7 cellular contexts compared by ENCODE assay signal in the genomic region with DNA sequence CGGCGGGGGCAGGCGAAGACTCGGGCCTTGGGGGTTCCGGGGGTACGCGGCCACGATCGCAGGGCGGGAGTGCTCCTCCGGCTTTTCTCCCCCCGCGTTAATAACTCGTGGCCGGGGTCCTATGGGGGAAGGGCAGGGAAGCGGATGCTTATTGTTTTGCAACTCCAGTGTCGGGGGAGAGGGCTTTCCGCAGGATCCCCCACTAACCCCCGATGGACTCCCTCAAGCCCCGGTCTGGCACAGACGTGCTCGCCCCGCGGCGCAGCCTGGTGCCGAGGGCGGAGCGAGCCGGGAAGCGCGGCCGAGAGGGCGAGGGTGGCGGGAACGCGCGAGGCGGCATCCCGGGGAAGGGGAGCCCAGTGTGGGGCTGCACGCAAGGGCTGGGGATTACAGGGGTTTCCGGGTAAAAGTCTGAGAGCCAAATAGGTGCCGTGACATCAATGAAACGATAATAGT. TPM values are rescaled to one million over a fixed set of nuclear protein-coding genes. Genes with fewer than 3 reads are reported as not detected.
DNase-seq lines count a peak whose midpoint lies in the region; ATAC-seq and TF ChIP-seq lines count a peak whose summit lies in the region.

No MANE protein-coding gene starts in this region.

- peaks cover 4% of the 10 kb centered on the region for H3K27me3 Mint-ChIP-seq in T-helper 2 cell treated with Interferon-gamma antibody and Interleukin-4, amounts not matched to agents 5 μg/mL and 100 μg/mL, for 36 hours (ENCODE audit: low read depth)
- peaks cover 7% of the 10 kb centered on the region for H3K27me3 Mint-ChIP-seq in brain

- peak overlapping the region; percentile 92 for H3K4me3 ChIP-seq in GM12864 (ENCODE audit: low read depth, low read length)

- peak overlapping the region; percentile 96 for H3K27ac ChIP-seq in KOPT-K1 (ENCODE audit: low read depth, low read length, poor library complexity, severe bottlenecking)

- H3K4me3 Mint-ChIP-seq in T-helper 2 cell treated with Interferon-gamma antibody and Interleukin-4, amounts not matched to agents 5 μg/mL and 100 μg/mL, for 36 hours, result peak overlapping the region; percentile 98
- H3K4me3 Mint-ChIP-seq in brain, result peak overlapping the region; percentile 96 to 99 (median 98)

- H3K27ac Mint-ChIP-seq in T-helper 2 cell treated with Interferon-gamma antibody and Interleukin-4, amounts not matched to agents 5 μg/mL and 100 μg/mL, for 36 hours, result peak overlapping the region; percentile 81
- H3K27ac Mint-ChIP-seq in brain, result peak overlapping the region; percentile 90 to 99 (median 98)

- H3K9me3 ChIP-seq in KOPT-K1 (ENCODE audit: insufficient read depth, low read length, poor library complexity, severe bottlenecking), result no peaks in the 10 kb centered on the region

- H3K36me3 ChIP-seq in KOPT-K1 (ENCODE audit: insufficient read depth, low read length), result no peaks in the 10 kb centered on the region

- TF ChIP-seq CTCF in GM12864 (IDR thresholded peaks at IDR 0.05; ENCODE audit: low read depth, low read length, missing control alignments) (peak; percentile 33), brain (conservative IDR thresholded peaks at IDR 0.05) (peak in 1 of 2 experiments; percentile 12)

- peak; percentile 45 for ATAC-seq in GM21825 (IDR thresholded peaks at IDR 0.05; ENCODE audit: unreplicated experiment)

- peaks cover 10% of the 10 kb centered on the region for H3K36me3 Mint-ChIP-seq in T-helper 2 cell treated with Interferon-gamma antibody and Interleukin-4, amounts not matched to agents 5 μg/mL and 100 μg/mL, for 36 hours (ENCODE audit: low read depth)
- H3K36me3 Mint-ChIP-seq in brain, result peaks cover 8% of the 10 kb centered on the region

- no peaks in the 10 kb centered on the region for H3K9me3 Mint-ChIP-seq in T-helper 2 cell treated with Interferon-gamma antibody and Interleukin-4, amounts not matched to agents 5 μg/mL and 100 μg/mL, for 36 hours
- no peaks in the 10 kb centered on the region for H3K9me3 Mint-ChIP-seq in brain

- DNase-seq in GM12864 (ENCODE audit: low read depth), result no peak
- peak; percentile 48 for DNase-seq in T-helper 2 cell treated with Interferon-gamma antibody and Interleukin-4, amounts not matched to agents 5 μg/mL and 100 μg/mL, for 36 hours (ENCODE audit: low spot score)
- DNase-seq in iris pigment epithelial cell (ENCODE audit: low read depth), result peak; percentile 30
- peak; percentile 21 to 54 (median 41) for DNase-seq in stimulated activated CD4-positive, alpha-beta T cell treated with anti-CD3 and anti-CD28 coated beads, Interleukin-12 subunit alpha, Interleukin-12 subunit beta, amount 100 ng/mL, for 48 hours (ENCODE audit: low read depth in 2 of 3, low spot score in 1 of 3)

- peaks cover 26% of the 10 kb centered on the region for H3K4me1 Mint-ChIP-seq in T-helper 2 cell treated with Interferon-gamma antibody and Interleukin-4, amounts not matched to agents 5 μg/mL and 100 μg/mL, for 36 hours (ENCODE audit: low read depth)
- H3K4me1 Mint-ChIP-seq in brain, result peaks cover 46% of the 10 kb centered on the region

RNA-seq across cellular contexts. Expression of a gene that starts 0.7 kb away (rescaled TPM):
- polyA plus RNA-seq in brain (ENCODE audit: insufficient read depth, low read depth, low replicate concordance), result 29.2 TPM

RNA-seq across cellular contexts. Expression of a gene that starts 59.5 kb away (rescaled TPM):
- polyA plus RNA-seq in brain (ENCODE audit: insufficient read depth, low read depth, low replicate concordance), result 96.3 TPM
